ENCODE assay signal across 23 cellular contexts in the genomic region with DNA sequence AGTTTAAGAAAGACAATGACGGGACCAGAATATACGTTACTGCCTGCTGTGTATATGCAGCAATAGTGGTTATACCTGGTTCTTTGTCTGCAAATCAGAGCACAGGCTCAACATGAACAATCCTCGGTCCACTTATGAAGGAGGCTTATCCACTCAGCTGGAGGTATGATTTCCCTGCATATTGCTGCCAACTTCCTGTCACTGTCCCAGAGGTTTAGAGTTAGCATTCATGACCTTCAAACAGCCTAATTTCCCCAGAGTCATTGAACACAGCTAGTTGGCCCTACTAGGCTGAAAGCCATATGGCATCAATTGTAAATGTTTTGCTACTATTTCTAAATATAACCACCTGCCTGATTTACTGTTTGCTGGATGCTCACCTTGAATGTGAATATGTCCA.
DNase-seq lines count a peak whose midpoint lies in the region; ATAC-seq and TF ChIP-seq lines count a peak whose summit lies in the region.
"Had no signal": no experiment of that assay in that cellular context is flagged by ENCODE, and none has a peak within 500 bp of the region (broad histone marks: within the 10 kb centered on the region; RNA-seq: fewer than 3 reads in every experiment).

No MANE protein-coding gene starts in this region.

- no peak for TF ChIP-seq CTCF in left ventricle myocardium inferior (IDR thresholded peaks at IDR 0.05; ENCODE audit: borderline replicate concordance)
- no peak for TF ChIP-seq CTCF in osteoblast (IDR thresholded peaks at IDR 0.05; ENCODE audit: extremely low read depth, low read depth, low read length)
- TF ChIP-seq CTCF in HFFc6 (IDR thresholded peaks at IDR 0.05) = no peak

- no peak overlapping the region for H3K4me2 ChIP-seq in osteoblast (ENCODE audit: insufficient read depth, low read length)

- H3K27me3 ChIP-seq in left ventricle myocardium inferior (ENCODE audit: low read depth) = no peaks in the 10 kb centered on the region
- H3K27me3 ChIP-seq in osteoblast (ENCODE audit: insufficient read depth, low read length) = no peaks in the 10 kb centered on the region

- H3K27ac Mint-ChIP-seq in HFFc6 = no peak overlapping the region
- H3K27ac Mint-ChIP-seq: CD8-positive, alpha-beta T cell; T-helper 1 cell treated with Interleukin-12 subunit alpha and Interleukin-12 subunit beta and Interleukin-4 antibody, amounts not matched to agents 30 μg/mL and 1 μg/mL, for 36 hours had no signal

- H3K36me3 ChIP-seq in left ventricle myocardium inferior (no peaks in the 10 kb centered on the region), osteoblast (ENCODE audit: insufficient read depth, low read length) (no peaks in the 10 kb centered on the region)

- H3K4me1 Mint-ChIP-seq in HFFc6 (ENCODE audit: low read depth) = no peaks in the 10 kb centered on the region

- H4K20me1 ChIP-seq in osteoblast (ENCODE audit: insufficient read depth, low read length) = no peaks in the 10 kb centered on the region

- intact Hi-C loops in Right ventricle myocardium inferior (cut with DNase I) = no loop called here
- intact Hi-C loops in left ventricle myocardium inferior (cut with micrococcal nuclease) = no loop called here
- intact Hi-C loops in left colon (cut with DNase I, micrococcal nuclease) = no loop called here

- H3K4me3 ChIP-seq in left ventricle myocardium inferior (no peak overlapping the region), osteoblast (ENCODE audit: insufficient read depth, low read length) (no peak overlapping the region)

- no peak overlapping the region for H3K4me3 Mint-ChIP-seq in HFFc6
- H3K4me3 Mint-ChIP-seq: CD8-positive, alpha-beta T cell; T-helper 1 cell treated with Interleukin-12 subunit alpha and Interleukin-12 subunit beta and Interleukin-4 antibody, amounts not matched to agents 30 μg/mL and 1 μg/mL, for 36 hours had no signal

- ATAC-seq in Right ventricle myocardium inferior (peak; percentile 68), left colon (no peak)
- ATAC-seq: CD8-positive, alpha-beta T cell; HepG2 had no signal

- H3K4me1 ChIP-seq in left ventricle myocardium inferior (peaks cover 3% of the 10 kb centered on the region), osteoblast (ENCODE audit: insufficient read depth, low read length) (no peaks in the 10 kb centered on the region)

- DNase-seq in Right ventricle myocardium inferior (ENCODE audit: missing footprints) (no peak), left ventricle myocardium inferior (no peak), NCI-H2081 treated with DMSO at 0.1 percent for 48 hours (lab: John Stamatoyannopoulos, UW) (peak; percentile 35), NCI-H345 treated with DMSO at 0.1 percent for 48 hours (lab: John Stamatoyannopoulos, UW; ENCODE audit: unreplicated experiment) (peak; percentile 9), osteoblast (ENCODE audit: insufficient read length, low spot score, missing footprints) (peak; percentile 41), HFFc6 (no peak), left colon (no peak)
- DNase-seq: C1 segment of cervical spinal cord; CD8-positive, alpha-beta T cell; DMS 273 treated with DMSO at 0.1 percent for 48 hours; DMS79; GF-D8; H7; Karpas-422; NCI-H1105; NCI-H1436 treated with DMSO at 0.1 percent for 48 hours; NCI-H1930; NCI-H446 treated with DMSO at 0.1 percent for 48 hours; NCI-H526; SW 1271; T1000 had no signal

- H3K27me3 Mint-ChIP-seq in HFFc6 (ENCODE audit: insufficient read depth) = no peaks in the 10 kb centered on the region

- H2AFZ ChIP-seq in osteoblast (ENCODE audit: low read length) = no peak overlapping the region

- H3K36me3 Mint-ChIP-seq in HFFc6 (ENCODE audit: low read depth) = no peaks in the 10 kb centered on the region
- H3K36me3 Mint-ChIP-seq: CD8-positive, alpha-beta T cell had no signal

- H3K27ac ChIP-seq in left ventricle myocardium inferior (replicated peaks) = no peak overlapping the region
- H3K27ac ChIP-seq in osteoblast (ENCODE audit: low read depth, low read length) = no peak overlapping the region

- no peaks in the 10 kb centered on the region for H3K79me2 ChIP-seq in osteoblast (ENCODE audit: insufficient read depth, low read length)

- H3K9me3 ChIP-seq in left ventricle myocardium inferior (replicated peaks) (peaks cover 2% of the 10 kb centered on the region), osteoblast (ENCODE audit: low read depth, low read length) (no peaks in the 10 kb centered on the region)

- peaks cover 12% of the 10 kb centered on the region for H3K9me3 Mint-ChIP-seq in HFFc6

Comparison
In these comparisons a context has a peak if more than half of its experiments do, and no peak if none do; other contexts are left out.
1. DNase-seq: peak in NCI-H2081 treated with DMSO at 0.1 percent for 48 hours (single experiment), NCI-H345 treated with DMSO at 0.1 percent for 48 hours (single experiment) and osteoblast (single experiment); none in Right ventricle myocardium inferior (single experiment), left ventricle myocardium inferior (single experiment), HFFc6 (single experiment) and left colon (0 of 2).